1 cellular context compared by ENCODE assay signal in the genomic region with DNA sequence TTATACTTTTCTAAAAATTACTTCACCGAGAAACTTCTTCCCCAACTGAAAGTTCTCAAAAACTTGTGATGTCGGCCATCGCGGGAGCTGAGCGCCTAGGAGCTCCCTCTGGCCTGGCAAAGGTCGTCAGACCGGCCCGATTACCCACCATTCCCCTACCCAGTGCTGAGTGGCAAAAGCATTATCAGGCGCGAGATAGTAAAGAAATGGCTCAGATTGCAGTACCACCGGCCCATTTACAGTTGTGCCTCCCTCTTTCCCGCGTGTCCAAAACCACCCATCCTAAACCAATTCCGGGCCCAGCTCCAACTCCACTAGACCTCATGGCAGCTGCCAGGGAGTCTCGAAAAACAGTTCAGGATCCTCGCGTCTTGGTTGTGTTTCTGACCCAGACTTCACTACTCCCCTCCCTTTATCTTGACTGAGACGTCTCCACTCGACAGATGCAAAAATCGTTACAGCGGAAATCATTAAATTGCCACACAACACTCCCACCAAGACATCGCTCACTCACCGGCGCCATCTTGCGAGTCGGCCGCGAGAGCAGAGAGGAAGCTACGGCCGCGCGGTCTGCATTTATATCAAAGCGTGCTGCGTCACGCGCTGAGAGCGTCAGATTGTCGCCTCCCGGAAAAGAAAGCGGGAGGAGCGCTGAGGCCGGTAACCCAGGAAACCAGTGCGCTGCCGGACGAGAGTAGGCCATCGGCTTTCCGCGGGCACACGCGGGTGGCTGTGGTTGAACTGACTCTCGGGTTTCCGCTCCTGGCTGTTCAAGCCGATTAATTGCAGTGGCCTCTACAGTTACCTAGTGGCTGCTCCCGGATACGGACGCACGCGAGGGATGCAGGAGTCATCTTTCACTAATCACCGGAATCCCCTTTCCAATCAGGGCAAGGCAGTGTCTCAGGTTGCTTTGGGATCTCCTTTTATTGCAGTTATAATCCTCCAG.
A peak's percentile ranks its signal among the peaks of the same experiment; 100 is the strongest.
TF ChIP-seq lines count a peak whose summit lies in the region.

A gene (minus strand): TSS at position 551 of the 949 bp plus-strand sequence. CDS start 28 bp downstream, at position 523.

TF ChIP-seq in HepG2, 621 proteins besides CTCF, POLR2A, EP300 and RAD21 (continued from another document and continues in another):
- no peak for TF ChIP-seq TCF12 (IDR thresholded peaks at IDR 0.05)
- TF ChIP-seq TCF12 (CRISPR knock-in tag; IDR thresholded peaks at IDR 0.05), result 0 out of 2 replicates have a peak, but pooled peaks have one; percentile 43
- TF ChIP-seq, protein P1, sequence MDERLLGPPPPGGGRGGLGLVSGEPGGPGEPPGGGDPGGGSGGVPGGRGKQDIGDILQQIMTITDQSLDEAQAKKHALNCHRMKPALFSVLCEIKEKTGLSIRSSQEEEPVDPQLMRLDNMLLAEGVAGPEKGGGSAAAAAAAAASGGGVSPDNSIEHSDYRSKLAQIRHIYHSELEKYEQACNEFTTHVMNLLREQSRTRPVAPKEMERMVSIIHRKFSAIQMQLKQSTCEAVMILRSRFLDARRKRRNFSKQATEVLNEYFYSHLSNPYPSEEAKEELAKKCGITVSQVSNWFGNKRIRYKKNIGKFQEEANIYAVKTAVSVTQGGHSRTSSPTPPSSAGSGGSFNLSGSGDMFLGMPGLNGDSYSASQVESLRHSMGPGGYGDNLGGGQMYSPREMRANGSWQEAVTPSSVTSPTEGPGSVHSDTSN (CRISPR knock-in tag; IDR thresholded peaks at IDR 0.05), result 0 out of 2 replicates have a peak, but pooled peaks have one; percentile 14
- TF ChIP-seq ZFP41 (CRISPR knock-in tag; IDR thresholded peaks at IDR 0.05; ENCODE audit: borderline replicate concordance), result peak; percentile 30; the same call in 1 of the 2 replicates
- TF ChIP-seq ZNF24 (IDR thresholded peaks at IDR 0.05), result no peak
- no peak; the same call in 1 of the 2 replicates for TF ChIP-seq ZNF83 (CRISPR knock-in tag; IDR thresholded peaks at IDR 0.05; ENCODE audit: borderline replicate concordance)
- TF ChIP-seq, protein P2, sequence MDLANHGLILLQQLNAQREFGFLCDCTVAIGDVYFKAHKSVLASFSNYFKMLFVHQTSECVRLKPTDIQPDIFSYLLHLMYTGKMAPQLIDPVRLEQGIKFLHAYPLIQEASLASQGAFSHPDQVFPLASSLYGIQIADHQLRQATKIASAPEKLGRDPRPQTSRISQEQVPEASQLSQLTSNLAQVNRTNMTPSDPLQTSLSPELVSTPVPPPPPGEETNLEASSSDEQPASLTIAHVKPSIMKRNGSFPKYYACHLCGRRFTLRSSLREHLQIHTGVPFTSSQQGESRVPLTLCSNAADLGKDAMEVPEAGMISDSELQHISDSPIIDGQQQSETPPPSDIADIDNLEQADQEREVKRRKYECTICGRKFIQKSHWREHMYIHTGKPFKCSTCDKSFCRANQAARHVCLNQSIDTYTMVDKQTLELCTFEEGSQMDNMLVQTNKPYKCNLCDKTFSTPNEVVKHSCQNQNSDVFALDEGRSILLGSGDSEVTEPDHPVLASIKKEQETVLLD (CRISPR knock-in tag; IDR thresholded peaks at IDR 0.05; ENCODE audit: low read depth), result no peak
- TF ChIP-seq ZNF256 (CRISPR knock-in tag; conservative IDR thresholded peaks at IDR 0.05), result 0 out of 2 replicates have a peak, but pooled peaks have one; percentile 41
- TF ChIP-seq, protein P3, sequence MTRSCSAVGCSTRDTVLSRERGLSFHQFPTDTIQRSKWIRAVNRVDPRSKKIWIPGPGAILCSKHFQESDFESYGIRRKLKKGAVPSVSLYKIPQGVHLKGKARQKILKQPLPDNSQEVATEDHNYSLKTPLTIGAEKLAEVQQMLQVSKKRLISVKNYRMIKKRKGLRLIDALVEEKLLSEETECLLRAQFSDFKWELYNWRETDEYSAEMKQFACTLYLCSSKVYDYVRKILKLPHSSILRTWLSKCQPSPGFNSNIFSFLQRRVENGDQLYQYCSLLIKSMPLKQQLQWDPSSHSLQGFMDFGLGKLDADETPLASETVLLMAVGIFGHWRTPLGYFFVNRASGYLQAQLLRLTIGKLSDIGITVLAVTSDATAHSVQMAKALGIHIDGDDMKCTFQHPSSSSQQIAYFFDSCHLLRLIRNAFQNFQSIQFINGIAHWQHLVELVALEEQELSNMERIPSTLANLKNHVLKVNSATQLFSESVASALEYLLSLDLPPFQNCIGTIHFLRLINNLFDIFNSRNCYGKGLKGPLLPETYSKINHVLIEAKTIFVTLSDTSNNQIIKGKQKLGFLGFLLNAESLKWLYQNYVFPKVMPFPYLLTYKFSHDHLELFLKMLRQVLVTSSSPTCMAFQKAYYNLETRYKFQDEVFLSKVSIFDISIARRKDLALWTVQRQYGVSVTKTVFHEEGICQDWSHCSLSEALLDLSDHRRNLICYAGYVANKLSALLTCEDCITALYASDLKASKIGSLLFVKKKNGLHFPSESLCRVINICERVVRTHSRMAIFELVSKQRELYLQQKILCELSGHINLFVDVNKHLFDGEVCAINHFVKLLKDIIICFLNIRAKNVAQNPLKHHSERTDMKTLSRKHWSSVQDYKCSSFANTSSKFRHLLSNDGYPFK (CRISPR knock-in tag; IDR thresholded peaks at IDR 0.05; ENCODE audit: borderline replicate concordance), result peak; percentile 90
- TF ChIP-seq, protein P4, sequence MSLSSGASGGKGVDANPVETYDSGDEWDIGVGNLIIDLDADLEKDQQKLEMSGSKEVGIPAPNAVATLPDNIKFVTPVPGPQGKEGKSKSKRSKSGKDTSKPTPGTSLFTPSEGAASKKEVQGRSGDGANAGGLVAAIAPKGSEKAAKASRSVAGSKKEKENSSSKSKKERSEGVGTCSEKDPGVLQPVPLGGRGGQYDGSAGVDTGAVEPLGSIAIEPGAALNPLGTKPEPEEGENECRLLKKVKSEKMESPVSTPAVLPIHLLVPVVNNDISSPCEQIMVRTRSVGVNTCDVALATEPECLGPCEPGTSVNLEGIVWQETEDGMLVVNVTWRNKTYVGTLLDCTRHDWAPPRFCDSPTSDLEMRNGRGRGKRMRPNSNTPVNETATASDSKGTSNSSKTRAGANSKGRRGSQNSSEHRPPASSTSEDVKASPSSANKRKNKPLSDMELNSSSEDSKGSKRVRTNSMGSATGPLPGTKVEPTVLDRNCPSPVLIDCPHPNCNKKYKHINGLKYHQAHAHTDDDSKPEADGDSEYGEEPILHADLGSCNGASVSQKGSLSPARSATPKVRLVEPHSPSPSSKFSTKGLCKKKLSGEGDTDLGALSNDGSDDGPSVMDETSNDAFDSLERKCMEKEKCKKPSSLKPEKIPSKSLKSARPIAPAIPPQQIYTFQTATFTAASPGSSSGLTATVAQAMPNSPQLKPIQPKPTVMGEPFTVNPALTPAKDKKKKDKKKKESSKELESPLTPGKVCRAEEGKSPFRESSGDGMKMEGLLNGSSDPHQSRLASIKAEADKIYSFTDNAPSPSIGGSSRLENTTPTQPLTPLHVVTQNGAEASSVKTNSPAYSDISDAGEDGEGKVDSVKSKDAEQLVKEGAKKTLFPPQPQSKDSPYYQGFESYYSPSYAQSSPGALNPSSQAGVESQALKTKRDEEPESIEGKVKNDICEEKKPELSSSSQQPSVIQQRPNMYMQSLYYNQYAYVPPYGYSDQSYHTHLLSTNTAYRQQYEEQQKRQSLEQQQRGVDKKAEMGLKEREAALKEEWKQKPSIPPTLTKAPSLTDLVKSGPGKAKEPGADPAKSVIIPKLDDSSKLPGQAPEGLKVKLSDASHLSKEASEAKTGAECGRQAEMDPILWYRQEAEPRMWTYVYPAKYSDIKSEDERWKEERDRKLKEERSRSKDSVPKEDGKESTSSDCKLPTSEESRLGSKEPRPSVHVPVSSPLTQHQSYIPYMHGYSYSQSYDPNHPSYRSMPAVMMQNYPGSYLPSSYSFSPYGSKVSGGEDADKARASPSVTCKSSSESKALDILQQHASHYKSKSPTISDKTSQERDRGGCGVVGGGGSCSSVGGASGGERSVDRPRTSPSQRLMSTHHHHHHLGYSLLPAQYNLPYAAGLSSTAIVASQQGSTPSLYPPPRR (CRISPR knock-in tag; IDR thresholded peaks at IDR 0.05; ENCODE audit: borderline replicate concordance), result peak; percentile 58; the same call in 1 of the 2 replicates
- TF ChIP-seq, protein P5, sequence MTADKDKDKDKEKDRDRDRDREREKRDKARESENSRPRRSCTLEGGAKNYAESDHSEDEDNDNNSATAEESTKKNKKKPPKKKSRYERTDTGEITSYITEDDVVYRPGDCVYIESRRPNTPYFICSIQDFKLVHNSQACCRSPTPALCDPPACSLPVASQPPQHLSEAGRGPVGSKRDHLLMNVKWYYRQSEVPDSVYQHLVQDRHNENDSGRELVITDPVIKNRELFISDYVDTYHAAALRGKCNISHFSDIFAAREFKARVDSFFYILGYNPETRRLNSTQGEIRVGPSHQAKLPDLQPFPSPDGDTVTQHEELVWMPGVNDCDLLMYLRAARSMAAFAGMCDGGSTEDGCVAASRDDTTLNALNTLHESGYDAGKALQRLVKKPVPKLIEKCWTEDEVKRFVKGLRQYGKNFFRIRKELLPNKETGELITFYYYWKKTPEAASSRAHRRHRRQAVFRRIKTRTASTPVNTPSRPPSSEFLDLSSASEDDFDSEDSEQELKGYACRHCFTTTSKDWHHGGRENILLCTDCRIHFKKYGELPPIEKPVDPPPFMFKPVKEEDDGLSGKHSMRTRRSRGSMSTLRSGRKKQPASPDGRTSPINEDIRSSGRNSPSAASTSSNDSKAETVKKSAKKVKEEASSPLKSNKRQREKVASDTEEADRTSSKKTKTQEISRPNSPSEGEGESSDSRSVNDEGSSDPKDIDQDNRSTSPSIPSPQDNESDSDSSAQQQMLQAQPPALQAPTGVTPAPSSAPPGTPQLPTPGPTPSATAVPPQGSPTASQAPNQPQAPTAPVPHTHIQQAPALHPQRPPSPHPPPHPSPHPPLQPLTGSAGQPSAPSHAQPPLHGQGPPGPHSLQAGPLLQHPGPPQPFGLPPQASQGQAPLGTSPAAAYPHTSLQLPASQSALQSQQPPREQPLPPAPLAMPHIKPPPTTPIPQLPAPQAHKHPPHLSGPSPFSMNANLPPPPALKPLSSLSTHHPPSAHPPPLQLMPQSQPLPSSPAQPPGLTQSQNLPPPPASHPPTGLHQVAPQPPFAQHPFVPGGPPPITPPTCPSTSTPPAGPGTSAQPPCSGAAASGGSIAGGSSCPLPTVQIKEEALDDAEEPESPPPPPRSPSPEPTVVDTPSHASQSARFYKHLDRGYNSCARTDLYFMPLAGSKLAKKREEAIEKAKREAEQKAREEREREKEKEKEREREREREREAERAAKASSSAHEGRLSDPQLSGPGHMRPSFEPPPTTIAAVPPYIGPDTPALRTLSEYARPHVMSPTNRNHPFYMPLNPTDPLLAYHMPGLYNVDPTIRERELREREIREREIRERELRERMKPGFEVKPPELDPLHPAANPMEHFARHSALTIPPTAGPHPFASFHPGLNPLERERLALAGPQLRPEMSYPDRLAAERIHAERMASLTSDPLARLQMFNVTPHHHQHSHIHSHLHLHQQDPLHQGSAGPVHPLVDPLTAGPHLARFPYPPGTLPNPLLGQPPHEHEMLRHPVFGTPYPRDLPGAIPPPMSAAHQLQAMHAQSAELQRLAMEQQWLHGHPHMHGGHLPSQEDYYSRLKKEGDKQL (CRISPR knock-in tag; IDR thresholded peaks at IDR 0.05; ENCODE audit: low read depth), result peak; percentile 66; the same call in 1 of the 2 replicates
- 0 out of 2 replicates have a peak, but pooled peaks have one; percentile 20 for TF ChIP-seq MEIS2 (CRISPR knock-in tag; IDR thresholded peaks at IDR 0.05)
- no peak for TF ChIP-seq ZNF496 (CRISPR knock-in tag; IDR thresholded peaks at IDR 0.05; ENCODE audit: insufficient replicate concordance)
- TF ChIP-seq BORCS8-MEF2B (CRISPR knock-in tag; IDR thresholded peaks at IDR 0.05), result peak; percentile 95
- TF ChIP-seq JUN (CRISPR knock-in tag; IDR thresholded peaks at IDR 0.05), result no peak; the same call in 1 of the 2 replicates
- peak; percentile 74 for TF ChIP-seq KLF6 (CRISPR knock-in tag; IDR thresholded peaks at IDR 0.05)
- TF ChIP-seq, protein P6, sequence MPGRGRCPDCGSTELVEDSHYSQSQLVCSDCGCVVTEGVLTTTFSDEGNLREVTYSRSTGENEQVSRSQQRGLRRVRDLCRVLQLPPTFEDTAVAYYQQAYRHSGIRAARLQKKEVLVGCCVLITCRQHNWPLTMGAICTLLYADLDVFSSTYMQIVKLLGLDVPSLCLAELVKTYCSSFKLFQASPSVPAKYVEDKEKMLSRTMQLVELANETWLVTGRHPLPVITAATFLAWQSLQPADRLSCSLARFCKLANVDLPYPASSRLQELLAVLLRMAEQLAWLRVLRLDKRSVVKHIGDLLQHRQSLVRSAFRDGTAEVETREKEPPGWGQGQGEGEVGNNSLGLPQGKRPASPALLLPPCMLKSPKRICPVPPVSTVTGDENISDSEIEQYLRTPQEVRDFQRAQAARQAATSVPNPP (CRISPR knock-in tag; IDR thresholded peaks at IDR 0.05), result peak; percentile 82; the same call in 1 of the 2 replicates
- TF ChIP-seq MTF1 (CRISPR knock-in tag; IDR thresholded peaks at IDR 0.05), result no peak
- TF ChIP-seq RARG (CRISPR knock-in tag; IDR thresholded peaks at IDR 0.05; ENCODE audit: low read depth), result no peak
- TF ChIP-seq ZNF484 (CRISPR knock-in tag; IDR thresholded peaks at IDR 0.05; ENCODE audit: borderline replicate concordance, low read depth), result no peak
- TF ChIP-seq, protein P7, sequence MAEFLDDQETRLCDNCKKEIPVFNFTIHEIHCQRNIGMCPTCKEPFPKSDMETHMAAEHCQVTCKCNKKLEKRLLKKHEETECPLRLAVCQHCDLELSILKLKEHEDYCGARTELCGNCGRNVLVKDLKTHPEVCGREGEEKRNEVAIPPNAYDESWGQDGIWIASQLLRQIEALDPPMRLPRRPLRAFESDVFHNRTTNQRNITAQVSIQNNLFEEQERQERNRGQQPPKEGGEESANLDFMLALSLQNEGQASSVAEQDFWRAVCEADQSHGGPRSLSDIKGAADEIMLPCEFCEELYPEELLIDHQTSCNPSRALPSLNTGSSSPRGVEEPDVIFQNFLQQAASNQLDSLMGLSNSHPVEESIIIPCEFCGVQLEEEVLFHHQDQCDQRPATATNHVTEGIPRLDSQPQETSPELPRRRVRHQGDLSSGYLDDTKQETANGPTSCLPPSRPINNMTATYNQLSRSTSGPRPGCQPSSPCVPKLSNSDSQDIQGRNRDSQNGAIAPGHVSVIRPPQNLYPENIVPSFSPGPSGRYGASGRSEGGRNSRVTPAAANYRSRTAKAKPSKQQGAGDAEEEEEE (CRISPR knock-in tag; IDR thresholded peaks at IDR 0.05; ENCODE audit: borderline replicate concordance), result no peak
- 0 out of 2 replicates have a peak, but pooled peaks have one; percentile 31 for TF ChIP-seq ZNF20 (CRISPR knock-in tag; IDR thresholded peaks at IDR 0.05)
- no peak for TF ChIP-seq SOX13 (IDR thresholded peaks at IDR 0.05)
- peak in 1 of 2 experiments; percentile 24; a peak in 1 of 4 replicates for TF ChIP-seq SOX13 (CRISPR knock-in tag; conservative IDR thresholded peaks at IDR 0.05 in 1 of 2, IDR thresholded peaks at IDR 0.05 in 1 of 2)
- no peak for TF ChIP-seq NFE2 (CRISPR knock-in tag; IDR thresholded peaks at IDR 0.05)
- TF ChIP-seq ZBTB8A (CRISPR knock-in tag; IDR thresholded peaks at IDR 0.05; ENCODE audit: borderline replicate concordance, low read depth), result no peak
- no peak for TF ChIP-seq ZNF75D (CRISPR knock-in tag; IDR thresholded peaks at IDR 0.05; ENCODE audit: borderline replicate concordance)
- TF ChIP-seq, protein P8, sequence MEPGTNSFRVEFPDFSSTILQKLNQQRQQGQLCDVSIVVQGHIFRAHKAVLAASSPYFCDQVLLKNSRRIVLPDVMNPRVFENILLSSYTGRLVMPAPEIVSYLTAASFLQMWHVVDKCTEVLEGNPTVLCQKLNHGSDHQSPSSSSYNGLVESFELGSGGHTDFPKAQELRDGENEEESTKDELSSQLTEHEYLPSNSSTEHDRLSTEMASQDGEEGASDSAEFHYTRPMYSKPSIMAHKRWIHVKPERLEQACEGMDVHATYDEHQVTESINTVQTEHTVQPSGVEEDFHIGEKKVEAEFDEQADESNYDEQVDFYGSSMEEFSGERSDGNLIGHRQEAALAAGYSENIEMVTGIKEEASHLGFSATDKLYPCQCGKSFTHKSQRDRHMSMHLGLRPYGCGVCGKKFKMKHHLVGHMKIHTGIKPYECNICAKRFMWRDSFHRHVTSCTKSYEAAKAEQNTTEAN (CRISPR knock-in tag; conservative IDR thresholded peaks at IDR 0.05), result peak; percentile 17; the same call in 1 of the 2 replicates
- no peak for TF ChIP-seq FOXA1 (IDR thresholded peaks at IDR 0.05)
- TF ChIP-seq FOXA1 (CRISPR knock-in tag; IDR thresholded peaks at IDR 0.05), result no peak
- TF ChIP-seq ZNF354B (CRISPR knock-in tag; IDR thresholded peaks at IDR 0.05), result no peak
